35 cellular contexts compared by ENCODE assay signal in the genomic region with DNA sequence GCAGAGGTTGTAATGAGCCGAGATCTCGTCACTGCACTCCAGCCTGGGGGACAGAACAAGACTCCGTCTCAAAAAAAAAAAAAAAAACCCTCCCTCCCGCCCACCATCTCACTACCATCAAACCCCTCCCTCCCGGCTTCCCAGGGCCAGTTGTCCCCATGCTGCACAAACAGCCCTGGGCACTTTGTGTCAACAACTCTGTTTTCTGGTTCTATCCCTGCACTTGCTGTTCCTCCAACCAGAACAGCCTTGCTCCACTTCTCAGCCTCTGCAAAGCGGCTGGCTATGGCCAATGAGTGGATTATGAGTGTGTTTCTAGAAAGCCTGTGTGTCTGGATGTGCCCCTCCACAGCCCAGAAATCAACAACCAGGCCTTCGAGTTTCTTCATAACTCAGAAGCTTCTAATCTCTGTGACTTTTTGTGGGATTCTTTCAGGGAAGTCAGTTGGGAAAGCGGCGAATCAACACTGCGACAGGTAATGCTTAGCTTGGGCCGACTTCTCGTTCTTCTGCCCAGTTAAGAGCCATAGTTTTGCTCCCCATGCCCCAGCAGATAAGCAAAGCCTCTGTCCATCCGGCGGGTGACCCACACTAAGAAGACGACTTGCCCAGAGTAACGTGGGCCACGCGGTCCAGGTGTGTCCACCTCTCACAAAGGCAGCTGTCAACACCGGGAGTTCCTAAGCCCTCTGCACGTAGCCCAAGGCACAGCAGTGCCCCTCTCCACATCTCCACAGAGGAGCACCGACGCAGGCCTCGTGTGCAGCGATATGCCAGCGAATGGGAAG. TPM values are rescaled to one million over a fixed set of nuclear protein-coding genes. Genes with fewer than 3 reads are reported as not detected.
"Had no signal": no experiment of that assay in that cellular context is flagged by ENCODE, and none has a peak within 500 bp of the region (broad histone marks: within the 10 kb centered on the region; RNA-seq: fewer than 3 reads in every experiment).

No MANE protein-coding gene starts in this region.

- H3K36me3 ChIP-seq: ascending aorta, gastroesophageal sphincter, sigmoid colon, stomach, tibial artery, WERI-Rb-1 had no signal

- H3K27ac Mint-ChIP-seq: activated naive CD4-positive, alpha-beta T cell treated with anti-CD3 and anti-CD28 coated beads, Interleukin-2, amount 10 ng/mL, durations not matched to agents 7 days and 5 days; activated naive CD8-positive, alpha-beta T cell treated with anti-CD3 and anti-CD28 coated beads, Interleukin-2, amount 10 ng/mL, durations not matched to agents 7 days and 5 days; brain; immature natural killer cell; memory B cell; stimulated activated naive B cell treated with anti-CD40 and anti-IgM and Interleukin-4, amounts not matched to agents 10 μg/mL and 1 μg/mL and 100 μg/mL, for 72 hours; T-helper 17 cell had no signal

- H3K9me3 ChIP-seq: ascending aorta, gastroesophageal sphincter, heart left ventricle, sigmoid colon, stomach, tibial artery had no signal

- H3K4me3 Mint-ChIP-seq: activated naive CD4-positive, alpha-beta T cell treated with anti-CD3 and anti-CD28 coated beads, Interleukin-2, amount 10 ng/mL, durations not matched to agents 7 days and 5 days; activated naive CD8-positive, alpha-beta T cell treated with anti-CD3 and anti-CD28 coated beads, Interleukin-2, amount 10 ng/mL, durations not matched to agents 7 days and 5 days; immature natural killer cell; memory B cell; naive thymus-derived CD8-positive, alpha-beta T cell; stimulated activated naive B cell treated with anti-CD40 and anti-IgM and Interleukin-4, amounts not matched to agents 10 μg/mL and 1 μg/mL and 100 μg/mL, for 72 hours; T-helper 17 cell had no signal

- H3K27me3 ChIP-seq: ascending aorta had no signal

- H3K4me3 ChIP-seq: ascending aorta, coronary artery, dorsolateral prefrontal cortex, gastroesophageal sphincter, sigmoid colon, stomach, tibial artery had no signal

- DNase-seq: activated CD4-positive, alpha-beta T cell treated with anti-CD3 and anti-CD28 coated beads, Interleukin-2, amount 50 U/mL, for 1 hour; activated CD4-positive, CD25-positive, alpha-beta regulatory T cell treated with anti-CD3 and anti-CD28 coated beads, Interleukin-2, amount 50 U/mL, for 72 hours; activated CD8-positive, alpha-beta memory T cell treated with anti-CD3 and anti-CD28 coated beads for 24 hours; activated gamma-delta T cell; activated naive CD4-positive, alpha-beta T cell treated with anti-CD3 and anti-CD28 coated beads, Interleukin-2, amount 10 ng/mL, durations not matched to agents 7 days and 5 days; activated naive CD8-positive, alpha-beta T cell treated with anti-CD3 and anti-CD28 coated beads, Interleukin-2, amount 10 ng/mL, durations not matched to agents 7 days and 5 days; dorsolateral prefrontal cortex; effector memory CD4-positive, alpha-beta T cell; erythroblast; heart left ventricle; hypothalamus; immature natural killer cell; kidney; naive thymus-derived CD8-positive, alpha-beta T cell; sigmoid colon; small intestine; stimulated activated CD4-positive, alpha-beta T cell treated with anti-CD3 and anti-CD28 coated beads, Interleukin-4, amount 100 ng/mL, for 4 hours; stimulated activated naive B cell treated with anti-CD40 and anti-IgM and Interleukin-4, amounts not matched to agents 10 μg/mL and 1 μg/mL and 100 μg/mL, for 72 hours; stomach; T-helper 17 cell; T1000; tibial artery; WERI-Rb-1 had no signal

- H3K9me3 Mint-ChIP-seq: activated naive CD4-positive, alpha-beta T cell treated with anti-CD3 and anti-CD28 coated beads, Interleukin-2, amount 10 ng/mL, durations not matched to agents 7 days and 5 days; activated naive CD8-positive, alpha-beta T cell treated with anti-CD3 and anti-CD28 coated beads, Interleukin-2, amount 10 ng/mL, durations not matched to agents 7 days and 5 days; brain; memory B cell; naive thymus-derived CD8-positive, alpha-beta T cell; stimulated activated naive B cell treated with anti-CD40 and anti-IgM and Interleukin-4, amounts not matched to agents 10 μg/mL and 1 μg/mL and 100 μg/mL, for 72 hours had no signal

- H3K27ac ChIP-seq: ascending aorta, coronary artery, gastroesophageal sphincter, sigmoid colon, stomach, tibial artery, WERI-Rb-1 had no signal

- ATAC-seq: gastroesophageal sphincter; heart left ventricle; naive thymus-derived CD8-positive, alpha-beta T cell; stimulated activated naive B cell treated with anti-CD40 and anti-IgM and Interleukin-4, amounts not matched to agents 10 μg/mL and 1 μg/mL and 100 μg/mL, for 72 hours; T-helper 17 cell had no signal

RNA-seq across cellular contexts. Expression of gene ZBTB46, which starts 5.5 kb away (rescaled TPM):
- total RNA-seq: naive thymus-derived CD8-positive, alpha-beta T cell had no signal

RNA-seq across cellular contexts. Expression of gene ABHD16B, which starts 35.8 kb away (rescaled TPM):
- total RNA-seq: activated naive CD8-positive, alpha-beta T cell treated with anti-CD3 and anti-CD28 coated beads, Interleukin-2, amount 10 ng/mL, durations not matched to agents 7 days and 5 days; ascending aorta; cardiac septum; cerebellum; gastroesophageal sphincter; heart left ventricle; kidney; lower leg skin; naive thymus-derived CD8-positive, alpha-beta T cell; osteocyte; posterior vena cava; renal cortical epithelial cell; sigmoid colon; stomach; T-helper 17 cell; ureter had no signal
